In genomic region chr6:165653607-165654006, GRCh38 we compare ENCODE assay signal across 24 cellular contexts.
"Had no signal": no experiment of that assay in that cellular context is flagged by ENCODE, and none has a peak within 500 bp of the region (broad histone marks: within the 10 kb centered on the region; RNA-seq: fewer than 3 reads in every experiment).

No MANE protein-coding gene starts in this region.

- H3K36me3 Mint-ChIP-seq: stimulated activated effector memory CD8-positive, alpha-beta T cell treated with anti-CD3 and anti-CD28 coated beads, Interleukin-12 subunit alpha, Interleukin-12 subunit beta, amount 100 ng/mL, for 72 hours had no signal

- H3K27ac Mint-ChIP-seq: progenitor cell of endocrine pancreas; stimulated activated effector memory CD8-positive, alpha-beta T cell treated with anti-CD3 and anti-CD28 coated beads, Interleukin-12 subunit alpha, Interleukin-12 subunit beta, amount 100 ng/mL, for 72 hours had no signal

- H3K27ac ChIP-seq: coronary artery, esophagus squamous epithelium, heart right ventricle, lower lobe of right lung, parathyroid adenoma, right lobe of liver, thoracic aorta, tibial nerve, upper lobe of left lung, uterus had no signal

- H3K9me3 Mint-ChIP-seq: stimulated activated effector memory CD8-positive, alpha-beta T cell treated with anti-CD3 and anti-CD28 coated beads, Interleukin-12 subunit alpha, Interleukin-12 subunit beta, amount 100 ng/mL, for 72 hours had no signal

- H3K9me3 ChIP-seq: esophagus squamous epithelium, heart right ventricle, lower lobe of right lung, right lobe of liver, thoracic aorta, tibial nerve, upper lobe of left lung, uterus had no signal

- ATAC-seq: heart right ventricle; left colon; left ventricle myocardium superior; lower lobe of right lung; stimulated activated effector memory CD8-positive, alpha-beta T cell treated with anti-CD3 and anti-CD28 coated beads, Interleukin-12 subunit alpha, Interleukin-12 subunit beta, amount 100 ng/mL, for 72 hours had no signal

- H3K4me1 Mint-ChIP-seq: central memory CD8-positive, alpha-beta T cell; stimulated activated effector memory CD8-positive, alpha-beta T cell treated with anti-CD3 and anti-CD28 coated beads, Interleukin-12 subunit alpha, Interleukin-12 subunit beta, amount 100 ng/mL, for 72 hours had no signal

- H3K4me3 ChIP-seq: coronary artery, esophagus squamous epithelium, heart right ventricle, lower lobe of right lung, right lobe of liver, smooth muscle cell, thoracic aorta, tibial nerve, upper lobe of left lung, uterus had no signal

- DNase-seq: effector memory CD4-positive, alpha-beta T cell; esophagus squamous epithelium; foreskin melanocyte; glutamatergic neuron; heart right ventricle; hippocampal formation; left colon; left ventricle myocardium superior; lower lobe of right lung; right lobe of liver; stimulated activated CD4-positive, alpha-beta T cell treated with anti-CD3 and anti-CD28 coated beads, Interleukin-12 subunit alpha, Interleukin-12 subunit beta, amount 100 ng/mL, for 4 hours; stimulated activated CD4-positive, alpha-beta T cell treated with anti-CD3 and anti-CD28 coated beads, Interleukin-1b, Interleukin-23, amount 100 ng/mL, for 48 hours; stimulated activated CD4-positive, alpha-beta T cell treated with anti-CD3 and anti-CD28 coated beads, Interleukin-4, amount 100 ng/mL, for 24 hours; stimulated activated naive CD4-positive, alpha-beta T cell treated with Interleukin-2 at 50 U/mL for 16 hours; uterus had no signal

- H3K4me1 ChIP-seq: esophagus squamous epithelium, lower lobe of right lung, parathyroid adenoma, right lobe of liver, upper lobe of left lung had no signal

- H3K27me3 ChIP-seq: heart right ventricle, right lobe of liver, upper lobe of left lung, uterus had no signal

- H3K4me3 Mint-ChIP-seq: central memory CD8-positive, alpha-beta T cell; stimulated activated effector memory CD8-positive, alpha-beta T cell treated with anti-CD3 and anti-CD28 coated beads, Interleukin-12 subunit alpha, Interleukin-12 subunit beta, amount 100 ng/mL, for 72 hours had no signal

- H3K36me3 ChIP-seq: esophagus squamous epithelium, heart right ventricle, lower lobe of right lung, right lobe of liver, thoracic aorta, tibial nerve, upper lobe of left lung, uterus had no signal
